ENCODE assay signal across 10 cellular contexts in genomic region chr2:45892236-45892701, GRCh38.
A peak's percentile ranks its signal among the peaks of the same experiment; 100 is the strongest.
DNase-seq lines count a peak whose midpoint lies in the region; ATAC-seq, FAIRE-seq and TF ChIP-seq lines count a peak whose summit lies in the region.
"Had no signal": no experiment of that assay in that cellular context is flagged by ENCODE, and none has a peak within 500 bp of the region (broad histone marks: within the 10 kb centered on the region; RNA-seq: fewer than 3 reads in every experiment).

No MANE protein-coding gene starts in this region.

- TF ChIP-seq POLR2A in endothelial cell of umbilical vein (IDR thresholded peaks at IDR 0.05; ENCODE audit: low read depth, low read length) (no peak), thyroid gland (IDR thresholded peaks at IDR 0.05) (no peak), right lobe of liver (IDR thresholded peaks at IDR 0.05) (no peak)

- intact Hi-C loops in activated CD4-positive, alpha-beta T cell treated with anti-CD3 and anti-CD28 coated beads, Interleukin-2, amount 10 ng/mL, durations not matched to agents 24 days and 14 days (cut with micrococcal nuclease) = no loop called here
- intact Hi-C loops in endothelial cell of umbilical vein (cut with micrococcal nuclease) (no loop called here), thyroid gland (cut with DNase I) (no loop called here), right lobe of liver (cut with DNase I) (no loop called here)

- no peak overlapping the region for H3K4me2 ChIP-seq in endothelial cell of umbilical vein (ENCODE audit: insufficient read depth, low read length)

- peak overlapping the region; percentile 86 for H3K27ac Mint-ChIP-seq in activated CD4-positive, alpha-beta T cell treated with anti-CD3 and anti-CD28 coated beads, Interleukin-2, amount 10 ng/mL, durations not matched to agents 7 days and 5 days
- H3K27ac Mint-ChIP-seq in activated CD4-positive, alpha-beta T cell treated with anti-CD3 and anti-CD28 coated beads, Interleukin-2, amount 10 ng/mL, durations not matched to agents 24 days and 14 days = no peak overlapping the region
- H3K27ac Mint-ChIP-seq: activated CD8-positive, alpha-beta T cell treated with anti-CD3 and anti-CD28 coated beads for 36 hours had no signal

- dilution Hi-C loops in endothelial cell of umbilical vein (cut with MboI; ENCODE audit: extremely low pct_ligation_motif_present, low sequenced_read_pairs) = no loop called here

- no peaks in the 10 kb centered on the region for H3K36me3 ChIP-seq in endothelial cell of umbilical vein (ENCODE audit: control insufficient read depth in 2 of 2, extremely low read depth in 1 of 2, insufficient read depth in 2 of 2, low read length in 2 of 2)
- H3K36me3 ChIP-seq in thyroid gland = no peaks in the 10 kb centered on the region
- no peaks in the 10 kb centered on the region for H3K36me3 ChIP-seq in right lobe of liver

- TF ChIP-seq CTCF in endothelial cell of umbilical vein (IDR thresholded peaks at IDR 0.05; ENCODE audit: extremely low read depth in 1 of 2, insufficient read depth in 1 of 2, low read depth in 1 of 2, low read length in 2 of 2) = no peak
- TF ChIP-seq CTCF in thyroid gland (IDR thresholded peaks at IDR 0.05) = peak in 1 of 6 experiments; percentile 19
- no peak for TF ChIP-seq CTCF in right lobe of liver (IDR thresholded peaks at IDR 0.05)

- DNase-seq in activated CD4-positive, alpha-beta T cell treated with anti-CD3 and anti-CD28 coated beads, Interleukin-2, amount 10 ng/mL, durations not matched to agents 7 days and 5 days = no peak
- DNase-seq in activated CD4-positive, alpha-beta T cell treated with anti-CD3 and anti-CD28 coated beads, Interleukin-2, amount 10 ng/mL, durations not matched to agents 24 days and 14 days = no peak
- DNase-seq in NCI-H2107 (lab: John Stamatoyannopoulos, UW) (peak; percentile 61), endothelial cell of umbilical vein (ENCODE audit: low read depth, low spot score) (peak; percentile 8), thyroid gland (peak; percentile 80 to 86), right lobe of liver (no peak)
- DNase-seq: activated CD8-positive, alpha-beta T cell treated with anti-CD3 and anti-CD28 coated beads for 36 hours; activated naive CD4-positive, alpha-beta T cell treated with anti-CD3 and anti-CD28 coated beads, Interleukin-2, amount 50 U/mL, for 16 hours had no signal

- H3K9me3 Mint-ChIP-seq in activated CD4-positive, alpha-beta T cell treated with anti-CD3 and anti-CD28 coated beads, Interleukin-2, amount 10 ng/mL, durations not matched to agents 7 days and 5 days = no peaks in the 10 kb centered on the region
- H3K9me3 Mint-ChIP-seq in activated CD4-positive, alpha-beta T cell treated with anti-CD3 and anti-CD28 coated beads, Interleukin-2, amount 10 ng/mL, durations not matched to agents 24 days and 14 days = no peaks in the 10 kb centered on the region
- H3K9me3 Mint-ChIP-seq: activated CD8-positive, alpha-beta T cell treated with anti-CD3 and anti-CD28 coated beads for 36 hours had no signal

- H3K4me3 ChIP-seq in endothelial cell of umbilical vein (replicated peaks in 1 of 3; ENCODE audit: insufficient read depth in 1 of 3, low read depth in 1 of 3, low read length in 3 of 3) (no peak overlapping the region), thyroid gland (replicated peaks in 1 of 3) (no peak overlapping the region), right lobe of liver (no peak overlapping the region)

- POLR2A ChIA-PET in activated CD4-positive, alpha-beta T cell treated with anti-CD3 and anti-CD28 coated beads, Interleukin-2, amount 10 ng/mL, durations not matched to agents 7 days and 5 days (lab: Charles Lee) = no interaction called here
- POLR2A ChIA-PET in endothelial cell of umbilical vein (lab: Charles Lee) = no interaction called here

- ATAC-seq in right lobe of liver (no peak), HG03175 (IDR thresholded peaks at IDR 0.05; ENCODE audit: unreplicated experiment) (no peak), HG02840 (IDR thresholded peaks at IDR 0.05; ENCODE audit: low FRiP score, unreplicated experiment) (no peak)
- ATAC-seq: activated CD8-positive, alpha-beta T cell treated with anti-CD3 and anti-CD28 coated beads for 36 hours had no signal

- WGBS in thyroid gland, 2 donors = 26 to 27% methylated on average over 4 of the region's 4 CpGs
- 36% methylated on average over 4 of the region's 4 CpGs for WGBS in right lobe of liver (ENCODE audit: insufficient coverage, low coverage, low lambda C conversion rate, missing lambda C conversion rate)

- H3K27me3 Mint-ChIP-seq in activated CD4-positive, alpha-beta T cell treated with anti-CD3 and anti-CD28 coated beads, Interleukin-2, amount 10 ng/mL, durations not matched to agents 7 days and 5 days = no peaks in the 10 kb centered on the region
- H3K27me3 Mint-ChIP-seq in activated CD4-positive, alpha-beta T cell treated with anti-CD3 and anti-CD28 coated beads, Interleukin-2, amount 10 ng/mL, durations not matched to agents 24 days and 14 days = no peaks in the 10 kb centered on the region
- H3K27me3 Mint-ChIP-seq: activated CD8-positive, alpha-beta T cell treated with anti-CD3 and anti-CD28 coated beads for 36 hours had no signal

- H3K9me3 ChIP-seq in endothelial cell of umbilical vein (replicated peaks; ENCODE audit: control insufficient read depth, insufficient read depth, low read length) (no peaks in the 10 kb centered on the region), thyroid gland (no peaks in the 10 kb centered on the region), right lobe of liver (no peaks in the 10 kb centered on the region)

- H4K20me1 ChIP-seq in endothelial cell of umbilical vein (replicated peaks; ENCODE audit: control insufficient read depth, extremely low read depth, insufficient read depth, low read length) = no peaks in the 10 kb centered on the region

- H3K4me1 ChIP-seq in endothelial cell of umbilical vein (ENCODE audit: control insufficient read depth, extremely low read depth, insufficient read depth, low read length) = no peaks in the 10 kb centered on the region
- H3K4me1 ChIP-seq in thyroid gland = peaks cover 24 to 55% of the 10 kb centered on the region in 2 donors
- peaks cover 0 to 6% (median 2%) of the 10 kb centered on the region in 4 donors for H3K4me1 ChIP-seq in right lobe of liver

- H3K9me1 ChIP-seq in endothelial cell of umbilical vein (replicated peaks; ENCODE audit: control insufficient read depth, extremely low read depth, insufficient read depth, low read length) = no peaks in the 10 kb centered on the region

- H3K9ac ChIP-seq in endothelial cell of umbilical vein (replicated peaks; ENCODE audit: extremely low read depth, insufficient read depth, low read length) = no peak overlapping the region

- H3K79me2 ChIP-seq in endothelial cell of umbilical vein (ENCODE audit: control insufficient read depth, insufficient read depth, low read length) = no peaks in the 10 kb centered on the region

- no peak overlapping the region for H3K27ac ChIP-seq in endothelial cell of umbilical vein (ENCODE audit: insufficient read depth, low read depth, low read length)
- H3K27ac ChIP-seq in thyroid gland = peak overlapping the region; percentile 57 to 82 (median 76)
- H3K27ac ChIP-seq in right lobe of liver = no peak overlapping the region

- CTCF ChIA-PET in activated CD4-positive, alpha-beta T cell treated with anti-CD3 and anti-CD28 coated beads, Interleukin-2, amount 10 ng/mL, durations not matched to agents 7 days and 5 days (lab: Charles Lee) = no interaction called here
- CTCF ChIA-PET in endothelial cell of umbilical vein (lab: Charles Lee) = no interaction called here

- FAIRE-seq in endothelial cell of umbilical vein (lab: Jason Lieb, UNC) = no peak

- H2AFZ ChIP-seq in endothelial cell of umbilical vein (ENCODE audit: low read depth, low read length) = no peak overlapping the region

- no peaks in the 10 kb centered on the region for H3K27me3 ChIP-seq in endothelial cell of umbilical vein (ENCODE audit: control insufficient read depth in 2 of 2, insufficient read depth in 2 of 2, low read length in 2 of 2)
- H3K27me3 ChIP-seq in thyroid gland = no peaks in the 10 kb centered on the region
- no peaks in the 10 kb centered on the region for H3K27me3 ChIP-seq in right lobe of liver

- H3K4me3 Mint-ChIP-seq in activated CD4-positive, alpha-beta T cell treated with anti-CD3 and anti-CD28 coated beads, Interleukin-2, amount 10 ng/mL, durations not matched to agents 7 days and 5 days = no peak overlapping the region
- no peak overlapping the region for H3K4me3 Mint-ChIP-seq in activated CD4-positive, alpha-beta T cell treated with anti-CD3 and anti-CD28 coated beads, Interleukin-2, amount 10 ng/mL, durations not matched to agents 24 days and 14 days
- H3K4me3 Mint-ChIP-seq: activated CD8-positive, alpha-beta T cell treated with anti-CD3 and anti-CD28 coated beads for 36 hours had no signal

- BruUV-seq in endothelial cell of umbilical vein (replicated peaks; lab: Mats Ljungman, UMichigan) = no TSS peak

- H3K4me1 Mint-ChIP-seq in activated CD4-positive, alpha-beta T cell treated with anti-CD3 and anti-CD28 coated beads, Interleukin-2, amount 10 ng/mL, durations not matched to agents 7 days and 5 days = peaks cover 46% of the 10 kb centered on the region
- peaks cover 27% of the 10 kb centered on the region for H3K4me1 Mint-ChIP-seq in activated CD4-positive, alpha-beta T cell treated with anti-CD3 and anti-CD28 coated beads, Interleukin-2, amount 10 ng/mL, durations not matched to agents 24 days and 14 days

- no peaks in the 10 kb centered on the region for H3K36me3 Mint-ChIP-seq in activated CD4-positive, alpha-beta T cell treated with anti-CD3 and anti-CD28 coated beads, Interleukin-2, amount 10 ng/mL, durations not matched to agents 7 days and 5 days (ENCODE audit: low read depth)
- peaks cover 1% of the 10 kb centered on the region for H3K36me3 Mint-ChIP-seq in activated CD4-positive, alpha-beta T cell treated with anti-CD3 and anti-CD28 coated beads, Interleukin-2, amount 10 ng/mL, durations not matched to agents 24 days and 14 days (ENCODE audit: low read depth)

TF ChIP-seq in endothelial cell of umbilical vein, 7 proteins besides CTCF, POLR2A, EP300 and RAD21:
- no peak for TF ChIP-seq JUN (IDR thresholded peaks at IDR 0.05; ENCODE audit: borderline replicate concordance, insufficient read depth, insufficient read length, low read depth)
- TF ChIP-seq MYC (IDR thresholded peaks at IDR 0.05; ENCODE audit: low read depth, low read length) = no peak
- TF ChIP-seq, protein P1, sequence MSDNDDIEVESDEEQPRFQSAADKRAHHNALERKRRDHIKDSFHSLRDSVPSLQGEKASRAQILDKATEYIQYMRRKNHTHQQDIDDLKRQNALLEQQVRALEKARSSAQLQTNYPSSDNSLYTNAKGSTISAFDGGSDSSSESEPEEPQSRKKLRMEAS (IDR thresholded peaks at IDR 0.05; ENCODE audit: insufficient read depth, insufficient read length) = no peak
- no peak for TF ChIP-seq EZH2 (IDR thresholded peaks at IDR 0.05; ENCODE audit: borderline replicate concordance, low read depth, low read length, severe bottlenecking)
- no peak for TF ChIP-seq GATA2 (IDR thresholded peaks at IDR 0.05; ENCODE audit: insufficient read depth, insufficient read length, low read depth, low read length)
- TF ChIP-seq POLR2AphosphoS5 (IDR thresholded peaks at IDR 0.05; ENCODE audit: insufficient read depth, low read depth, low read length) = no peak
- no peak for TF ChIP-seq FOS (IDR thresholded peaks at IDR 0.05; ENCODE audit: borderline replicate concordance, insufficient read depth, low read length)

Comparison
In these comparisons a context has a peak if more than half of its experiments do, and no peak if none do; other contexts are left out.
1. DNase-seq: peak in NCI-H2107 (single experiment), endothelial cell of umbilical vein (single experiment) and thyroid gland (2 of 2); none in activated CD4-positive, alpha-beta T cell treated with anti-CD3 and anti-CD28 coated beads, Interleukin-2, amount 10 ng/mL, durations not matched to agents 7 days and 5 days (single experiment), activated CD4-positive, alpha-beta T cell treated with anti-CD3 and anti-CD28 coated beads, Interleukin-2, amount 10 ng/mL, durations not matched to agents 24 days and 14 days (single experiment) and right lobe of liver (0 of 3).
2. H3K27ac ChIP-seq: peak in thyroid gland (3 of 3); none in endothelial cell of umbilical vein (single experiment) and right lobe of liver (0 of 3).